Comparison of ENCODE assay signal across 27 cellular contexts in the genomic region with DNA sequence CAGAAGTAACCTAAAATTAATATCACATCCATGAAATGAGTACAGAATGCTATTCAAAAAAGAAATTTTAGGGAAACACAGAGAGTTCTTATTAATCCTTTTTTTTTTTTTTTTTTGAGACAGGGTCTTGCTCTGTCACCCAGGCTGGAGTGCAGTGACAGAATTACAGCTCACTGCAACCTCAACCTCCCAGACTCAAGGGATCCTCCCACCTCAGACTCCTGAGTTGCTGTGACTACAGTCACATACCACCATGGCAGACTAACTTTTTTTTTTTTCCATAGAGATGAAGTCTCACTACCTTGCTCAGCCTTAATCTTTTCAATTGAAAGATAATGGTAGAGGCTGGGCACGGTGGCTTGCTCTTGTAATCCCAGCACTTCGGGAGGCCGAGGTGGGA.
"Had no signal": no experiment of that assay in that cellular context is flagged by ENCODE, and none has a peak within 500 bp of the region (broad histone marks: within the 10 kb centered on the region; RNA-seq: fewer than 3 reads in every experiment).

No MANE protein-coding gene starts in this region.

- H3K4me1 ChIP-seq: body of pancreas, foreskin keratinocyte, gastrocnemius medialis, heart left ventricle had no signal

- H3K9me3 ChIP-seq: body of pancreas, esophagus muscularis mucosa, gastrocnemius medialis, heart left ventricle had no signal

- H3K27ac ChIP-seq: body of pancreas, esophagus muscularis mucosa, foreskin keratinocyte, gastrocnemius medialis, heart left ventricle had no signal

- FAIRE-seq: colon had no signal

- ATAC-seq: activated T-cell treated with anti-CD3 and anti-CD28 coated beads, Interleukin-2, amount 50 U/mL, for 4 hours; body of pancreas; effector memory CD8-positive, alpha-beta T cell; gastrocnemius medialis; heart left ventricle had no signal

- H3K4me3 Mint-ChIP-seq: activated naive CD8-positive, alpha-beta T cell; activated T-cell treated with anti-CD3 and anti-CD28 coated beads, Interleukin-2, amount 50 U/mL, for 4 hours; activated T-helper 1 cell treated with anti-CD3 and anti-CD28 coated beads, Interleukin-12 subunit alpha, Interleukin-12 subunit beta, Interleukin-2, Interleukin-4 antibody, amounts not matched to agents 30 ng/mL and 10 ng/mL and 1 ng/mL, durations not matched to agents 14 hours and 24 hours and 36 hours; effector memory CD8-positive, alpha-beta T cell had no signal

- H3K36me3 ChIP-seq: esophagus muscularis mucosa, gastrocnemius medialis, heart left ventricle had no signal

- H3K4me3 ChIP-seq: body of pancreas, esophagus muscularis mucosa, gastrocnemius medialis, heart left ventricle had no signal

- H3K27ac Mint-ChIP-seq: activated naive CD8-positive, alpha-beta T cell had no signal

- H3K9me3 Mint-ChIP-seq: activated T-cell treated with anti-CD3 and anti-CD28 coated beads, Interleukin-2, amount 50 U/mL, for 4 hours; activated T-helper 1 cell treated with anti-CD3 and anti-CD28 coated beads, Interleukin-12 subunit alpha, Interleukin-12 subunit beta, Interleukin-2, Interleukin-4 antibody, amounts not matched to agents 30 ng/mL and 10 ng/mL and 1 ng/mL, durations not matched to agents 14 hours and 24 hours and 36 hours; effector memory CD8-positive, alpha-beta T cell had no signal

- H3K36me3 Mint-ChIP-seq: activated naive CD8-positive, alpha-beta T cell had no signal

- H3K27me3 Mint-ChIP-seq: activated naive CD8-positive, alpha-beta T cell; effector memory CD8-positive, alpha-beta T cell had no signal

- DNase-seq: activated CD4-positive, alpha-beta T cell treated with anti-CD3 and anti-CD28 coated beads for 4 hours; activated CD4-positive, alpha-beta T cell treated with anti-CD3 and anti-CD28 coated beads, Interleukin-2, amount 50 U/mL, for 1 hour; activated CD4-positive, alpha-beta T cell treated with anti-CD3 and anti-CD28 coated beads, Interleukin-2, amount 50 U/mL, for 48 hours; activated CD4-positive, CD25-positive, alpha-beta regulatory T cell; activated CD4-positive, CD25-positive, alpha-beta regulatory T cell treated with anti-CD3 and anti-CD28 coated beads, Interleukin-2, amount 50 U/mL, for 72 hours; activated CD8-positive, alpha-beta memory T cell treated with anti-CD3 and anti-CD28 coated beads, Interleukin-2, amount 50 U/mL, for 48 hours; activated gamma-delta T cell treated with Interleukin-2 at 50 U/mL for 16 hours; activated naive CD4-positive, alpha-beta T cell treated with anti-CD3 and anti-CD28 coated beads, Interleukin-2, amount 50 U/mL, for 16 hours; activated naive CD4-positive, alpha-beta T cell treated with Interleukin-2 at 50 U/mL for 16 hours; activated T-cell treated with anti-CD3 and anti-CD28 coated beads for 4 hours; activated T-cell treated with anti-CD3 and anti-CD28 coated beads, Interleukin-2, amount 50 U/mL, for 4 hours; amniotic stem cell; anterior cingulate cortex; body of pancreas; cortex of kidney; effector CD4-positive, alpha-beta T cell; effector memory CD8-positive, alpha-beta T cell; erythroblast; gastrocnemius medialis; glutamatergic neuron; heart left ventricle; T-helper 2 cell had no signal

- H3K27me3 ChIP-seq: body of pancreas, esophagus muscularis mucosa, foreskin keratinocyte, gastrocnemius medialis, heart left ventricle had no signal
